ENCODE assay signal across 19 cellular contexts in the genomic region with DNA sequence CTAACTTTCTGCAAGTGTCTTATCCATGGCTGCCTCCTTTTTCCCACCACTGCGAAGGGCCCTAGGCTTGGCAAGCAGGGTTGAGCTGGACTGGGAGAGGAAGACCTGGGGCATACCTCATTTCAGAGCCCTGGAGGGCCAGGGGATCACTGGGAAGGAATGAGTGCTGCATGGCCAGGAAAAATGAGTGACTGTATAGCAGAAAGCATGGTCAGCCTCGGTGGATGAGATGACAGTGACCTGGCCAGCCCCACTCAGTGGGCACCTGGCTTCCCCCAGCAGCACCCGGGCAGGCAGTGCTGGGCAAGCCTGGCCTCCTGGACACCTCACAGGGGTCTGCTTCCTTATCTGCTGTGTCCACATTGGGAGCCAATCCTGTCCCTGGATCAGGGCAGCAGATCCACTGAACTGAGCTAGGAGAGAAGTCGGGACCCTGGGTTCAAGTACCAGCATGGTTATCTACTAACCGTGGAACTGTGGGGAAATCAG.
DNase-seq lines count a peak whose midpoint lies in the region; ATAC-seq and TF ChIP-seq lines count a peak whose summit lies in the region.
"Had no signal": no experiment of that assay in that cellular context is flagged by ENCODE, and none has a peak within 500 bp of the region (broad histone marks: within the 10 kb centered on the region; RNA-seq: fewer than 3 reads in every experiment).

No MANE protein-coding gene starts in this region.

- intact Hi-C loops in heart right ventricle (cut with DNase I) (loop anchor here in 1 of 10 donors (5.0 kb wide), 1 partner anchor 42 kb away; no protein-coding TSS in a partner anchor), cardiac septum (cut with DNase I) (no loop called here), upper lobe of right lung (cut with DNase I) (no loop called here)

- H3K36me3 ChIP-seq in heart right ventricle (no peaks in the 10 kb centered on the region), right atrium auricular region (no peaks in the 10 kb centered on the region), parathyroid adenoma (ENCODE audit: control insufficient read depth, insufficient read depth, low read length) (no peaks in the 10 kb centered on the region), upper lobe of right lung (no peaks in the 10 kb centered on the region)
- H3K36me3 ChIP-seq: colonic mucosa had no signal

- H3K9ac ChIP-seq in parathyroid adenoma: no peak overlapping the region

- ATAC-seq in heart right ventricle: no peak
- ATAC-seq in upper lobe of right lung: no peak
- ATAC-seq in GM21515 (IDR thresholded peaks at IDR 0.05; ENCODE audit: unreplicated experiment): no peak
- ATAC-seq: esophagus mucosa; K562; Panc1; SK-N-SH treated with all-trans-retinoic acid at 6 μM for 48 hours; stimulated activated naive CD8-positive, alpha-beta T cell treated with anti-CD3 and anti-CD28 coated beads, Interleukin-15, Interleukin-2, amounts not matched to agents 100 U/mL and 50 U/mL, for 24 hours had no signal

- no peak overlapping the region for H3K4me2 ChIP-seq in parathyroid adenoma (ENCODE audit: low read length)
- H3K4me2 ChIP-seq: hepatocyte had no signal

- WGBS in heart right ventricle, 2 donors: 78 to 82% methylated on average over 5 of the region's 5 CpGs

- H3K27ac ChIP-seq in heart right ventricle: peak overlapping the region; percentile 30 to 95 (median 73)
- H3K27ac ChIP-seq in right atrium auricular region: peak overlapping the region; percentile 40 to 57
- H3K27ac ChIP-seq in parathyroid adenoma: no peak overlapping the region
- peak overlapping the region; percentile 30 for H3K27ac ChIP-seq in upper lobe of right lung
- H3K27ac ChIP-seq: hepatocyte had no signal

- H3K4me3 ChIP-seq in heart right ventricle (no peak overlapping the region), right atrium auricular region (no peak overlapping the region), parathyroid adenoma (ENCODE audit: low read depth, low read length) (no peak overlapping the region), upper lobe of right lung (no peak overlapping the region)
- H3K4me3 ChIP-seq: colonic mucosa, hepatocyte, K562 had no signal

- TF ChIP-seq CTCF in heart right ventricle (IDR thresholded peaks at IDR 0.05) (no peak), right atrium auricular region (IDR thresholded peaks at IDR 0.05) (no peak), parathyroid adenoma (IDR thresholded peaks at IDR 0.05) (no peak), upper lobe of right lung (IDR thresholded peaks at IDR 0.05) (no peak)

- H3K9me3 ChIP-seq in heart right ventricle (no peaks in the 10 kb centered on the region), right atrium auricular region (no peaks in the 10 kb centered on the region), parathyroid adenoma (ENCODE audit: control insufficient read depth, low read length) (no peaks in the 10 kb centered on the region), upper lobe of right lung (no peaks in the 10 kb centered on the region)
- H3K9me3 ChIP-seq: colonic mucosa had no signal

- H3K79me2 ChIP-seq in parathyroid adenoma: no peaks in the 10 kb centered on the region
- H3K79me2 ChIP-seq: hepatocyte had no signal

- H3K27me3 ChIP-seq in heart right ventricle: no peaks in the 10 kb centered on the region
- H3K27me3 ChIP-seq in right atrium auricular region: no peaks in the 10 kb centered on the region
- H3K27me3 ChIP-seq in parathyroid adenoma (ENCODE audit: control insufficient read depth, insufficient read depth, low read length): no peaks in the 10 kb centered on the region
- no peaks in the 10 kb centered on the region for H3K27me3 ChIP-seq in upper lobe of right lung
- H3K27me3 ChIP-seq: colonic mucosa, hepatocyte had no signal

- peak overlapping the region; percentile 33 for H2AFZ ChIP-seq in parathyroid adenoma
- H2AFZ ChIP-seq: hepatocyte had no signal

- no peak for DNase-seq in heart right ventricle
- no peak for DNase-seq in cardiac septum (ENCODE audit: low spot score)
- no peak for DNase-seq in right atrium auricular region (ENCODE audit: low spot score)
- no peak for DNase-seq in upper lobe of right lung
- DNase-seq in NCI-H1417 (lab: John Stamatoyannopoulos, UW): no peak
- DNase-seq in SKM-1 (lab: John Stamatoyannopoulos, UW; ENCODE audit: unreplicated experiment): no peak
- DNase-seq: activated CD4-positive, alpha-beta memory T cell treated with anti-CD3 and anti-CD28 coated beads, Interleukin-2, amount 10 ng/mL, durations not matched to agents 7 days and 5 days; amniotic stem cell; NCI-H1048; NCI-H748 treated with DMSO at 0.1 percent for 48 hours; stimulated activated naive CD8-positive, alpha-beta T cell treated with anti-CD3 and anti-CD28 coated beads, Interleukin-15, Interleukin-2, amounts not matched to agents 100 U/mL and 50 U/mL, for 24 hours had no signal

- H3K4me1 ChIP-seq in heart right ventricle: peaks cover 42 to 100% (median 96%) of the 10 kb centered on the region in 9 donors
- peaks cover 5 to 96% of the 10 kb centered on the region in 2 donors for H3K4me1 ChIP-seq in right atrium auricular region
- no peaks in the 10 kb centered on the region for H3K4me1 ChIP-seq in parathyroid adenoma
- peaks cover 51% of the 10 kb centered on the region for H3K4me1 ChIP-seq in upper lobe of right lung
- H3K4me1 ChIP-seq: colonic mucosa had no signal
